8 cellular contexts compared by ENCODE assay signal in the genomic region with DNA sequence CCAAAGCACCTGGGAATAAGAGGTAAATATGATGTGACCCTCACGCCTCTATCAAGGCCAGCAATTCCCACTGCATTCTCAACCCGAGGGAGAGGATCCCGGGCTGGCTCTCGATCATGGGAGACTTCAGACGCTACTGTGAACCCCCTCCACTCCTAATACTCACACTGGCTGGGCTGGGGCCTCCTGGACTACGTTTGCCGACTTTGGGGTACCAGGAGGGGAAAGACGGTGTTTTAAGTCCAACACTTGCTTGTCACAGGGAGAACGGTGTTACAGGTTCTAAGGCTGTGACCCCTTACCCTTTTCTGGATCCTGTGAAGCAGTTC. TPM values are rescaled to one million over a fixed set of nuclear protein-coding genes. Genes with fewer than 3 reads are reported as not detected.
DNase-seq lines count a peak whose midpoint lies in the region; ATAC-seq and TF ChIP-seq lines count a peak whose summit lies in the region.

No MANE protein-coding gene starts in this region.

- no peaks in the 10 kb centered on the region for H3K9me3 Mint-ChIP-seq in neural progenitor cell

- H3K9ac ChIP-seq in neural progenitor cell: peak overlapping the region; percentile 98

- TF ChIP-seq CTCF in neural progenitor cell (IDR thresholded peaks at IDR 0.05): no peak

- H3K9me3 ChIP-seq in SJSA1 (replicated peaks) (no peaks in the 10 kb centered on the region), esophagus (ENCODE audit: control insufficient read depth in 2 of 2, insufficient read depth in 1 of 2, low read depth in 1 of 2, low read length in 1 of 2) (no peaks in the 10 kb centered on the region), neural progenitor cell (ENCODE audit: low read depth) (no peaks in the 10 kb centered on the region)

- H3K4me3 ChIP-seq in SJSA1 (peak overlapping the region; percentile 61), esophagus (ENCODE audit: low read depth in 1 of 2, low read length in 2 of 2) (peak overlapping the region; percentile 78 to 96), neural progenitor cell (peak overlapping the region; percentile 91)

- peak overlapping the region; percentile 96 for H3K4me3 Mint-ChIP-seq in neural progenitor cell

- peak overlapping the region; percentile 91 for H3K4me2 ChIP-seq in neural progenitor cell

- H3K79me2 ChIP-seq in neural progenitor cell (ENCODE audit: low read depth): peaks cover 56% of the 10 kb centered on the region

- H3K27ac Mint-ChIP-seq in neural progenitor cell: peak overlapping the region; percentile 97

- peak overlapping the region; percentile 58 for H3K27ac ChIP-seq in SJSA1
- peak overlapping the region; percentile 91 to 98 for H3K27ac ChIP-seq in esophagus (ENCODE audit: low read depth in 2 of 2, low read length in 1 of 2)
- H3K27ac ChIP-seq in neural progenitor cell: peak overlapping the region; percentile 97

- H3K36me3 ChIP-seq in SJSA1: peaks cover 58% of the 10 kb centered on the region
- H3K36me3 ChIP-seq in esophagus (ENCODE audit: control insufficient read depth in 2 of 2, insufficient read depth in 2 of 2, low read length in 1 of 2): peaks cover 0 to 8% of the 10 kb centered on the region in 2 donors
- no peaks in the 10 kb centered on the region for H3K36me3 ChIP-seq in neural progenitor cell

- peaks cover 37% of the 10 kb centered on the region for H3K36me3 Mint-ChIP-seq in neural progenitor cell

- peaks cover 41% of the 10 kb centered on the region for H3K4me1 Mint-ChIP-seq in neural progenitor cell

- H4K20me1 ChIP-seq in neural progenitor cell (ENCODE audit: low read depth): peaks cover 51% of the 10 kb centered on the region

- H3F3A ChIP-seq in neural progenitor cell (ENCODE audit: low read depth): peaks cover 58% of the 10 kb centered on the region

- peaks cover 22% of the 10 kb centered on the region for H3K4me1 ChIP-seq in SJSA1 (replicated peaks)
- H3K4me1 ChIP-seq in esophagus (ENCODE audit: control insufficient read depth in 2 of 2, insufficient read depth in 2 of 2, low read length in 1 of 2): peaks cover 0 to 10% of the 10 kb centered on the region in 2 donors
- H3K4me1 ChIP-seq in neural progenitor cell: peaks cover 39% of the 10 kb centered on the region

- WGBS in esophagus, 2 donors: 0 to 1% methylated on average over 9 of the region's 9 CpGs

- DNase-seq in SJSA1 (ENCODE audit: low read depth in 1 of 2, low spot score in 2 of 2): no peak
- peak; percentile 33 for DNase-seq in neural progenitor cell (ENCODE audit: low spot score)
- DNase-seq in NCI-H1930 (lab: John Stamatoyannopoulos, UW): no peak
- DNase-seq in activated CD8-positive, alpha-beta memory T cell treated with anti-CD3 and anti-CD28 coated beads, Interleukin-2, amount 50 U/mL, for 48 hours: no peak
- DNase-seq in COR-L47 (lab: John Stamatoyannopoulos, UW): no peak

- ATAC-seq in GM19455 (IDR thresholded peaks at IDR 0.05; ENCODE audit: unreplicated experiment) (peak; percentile 11), HG02588 (IDR thresholded peaks at IDR 0.05; ENCODE audit: unreplicated experiment) (no peak)

- peaks cover 13% of the 10 kb centered on the region for H3K27me3 Mint-ChIP-seq in neural progenitor cell (ENCODE audit: insufficient read depth, low read depth)

- H2AFZ ChIP-seq in neural progenitor cell (replicated peaks): peak overlapping the region; percentile 95

- H3K27me3 ChIP-seq in SJSA1 (replicated peaks): no peaks in the 10 kb centered on the region
- H3K27me3 ChIP-seq in esophagus (ENCODE audit: control insufficient read depth in 1 of 2, insufficient read depth in 2 of 2, low read length in 2 of 2): no peaks in the 10 kb centered on the region
- no peaks in the 10 kb centered on the region for H3K27me3 ChIP-seq in neural progenitor cell

RNA-seq across cellular contexts. Expression of a gene that starts 0.5 kb away (rescaled TPM):
- 1,148 and 1,246 TPM in 2 replicates for total RNA-seq in SJSA1 (2014; rRNA removed; shearing (Covaris generic))
- polyA plus RNA-seq in esophagus: 1,000 to 10,000 TPM; 1,812 to 2,103 TPM
- total RNA-seq in neural progenitor cell (ENCODE audit: low replicate concordance): 1,855 and 2,450 TPM in 2 replicates

RNA-seq across cellular contexts. Expression of a gene that starts 27.5 kb away (rescaled TPM):
- total RNA-seq in SJSA1 (2014; rRNA removed; shearing (Covaris generic)): 28.0 and 31.1 TPM in 2 replicates
- 1 to 10 TPM; 3.2 to 7.4 TPM for polyA plus RNA-seq in esophagus
- total RNA-seq in neural progenitor cell (ENCODE audit: low replicate concordance): 108 and 166 TPM in 2 replicates

RNA-seq across cellular contexts. Expression of a gene that starts 36.5 kb away (rescaled TPM):
- 84.7 and 112 TPM in 2 replicates for total RNA-seq in SJSA1 (2014; rRNA removed; shearing (Covaris generic))
- 100 to 1,000 TPM in 1 of 2 donors, 10 to 100 TPM in 1; 65.7 to 123 TPM for polyA plus RNA-seq in esophagus
- 197 and 298 TPM in 2 replicates for total RNA-seq in neural progenitor cell (ENCODE audit: low replicate concordance)

RNA-seq across cellular contexts. Expression of a gene that starts 38.5 kb away (rescaled TPM):
- 20.9 and 26.9 TPM in 2 replicates for total RNA-seq in SJSA1 (2014; rRNA removed; shearing (Covaris generic))
- polyA plus RNA-seq in esophagus: 1 to 10 TPM; 3.0 to 5.4 TPM
- total RNA-seq in neural progenitor cell (ENCODE audit: low replicate concordance): 2.5 and 10.0 TPM in 2 replicates
